Comparison of ENCODE assay signal across 13 cellular contexts in genomic region chr15:57153140-57153539, GRCh38.
DNase-seq lines count a peak whose midpoint lies in the region; ATAC-seq, FAIRE-seq and TF ChIP-seq lines count a peak whose summit lies in the region.
"Had no signal": no experiment of that assay in that cellular context is flagged by ENCODE, and none has a peak within 500 bp of the region (broad histone marks: within the 10 kb centered on the region; RNA-seq: fewer than 3 reads in every experiment).

No MANE protein-coding gene starts in this region.

- in situ Hi-C loops in GM12878 (cut with MboI), result loop anchor here (5.0 kb wide), 1 partner anchor 149 kb away; no protein-coding TSS in a partner anchor

- peak; percentile 61 for FAIRE-seq in GM12878 (lab: Jason Lieb, UNC)
- no peak for FAIRE-seq in pancreas (lab: Jason Lieb, UNC)

- no peaks in the 10 kb centered on the region for H3K79me2 ChIP-seq in GM12878 (ENCODE audit: control insufficient read depth, insufficient read depth, low read length)

- H3K4me2 ChIP-seq in GM12878 (ENCODE audit: control insufficient read depth, insufficient read depth), result peak overlapping the region; percentile 28; the same call in 1 of the 2 replicates

- no TSS peak for BruUV-seq in GM12878 (replicated peaks; lab: Mats Ljungman, UMichigan)

- H3K4me1 ChIP-seq in GM12878 (ENCODE audit: control insufficient read depth, insufficient read depth, low read length) (peaks cover 4% of the 10 kb centered on the region; the same call in 1 of the 2 replicates), pancreas (peaks cover 0 to 8% (median 0%) of the 10 kb centered on the region in 3 donors)
- H3K4me1 ChIP-seq: SJCRH30 had no signal

- RAD21 ChIA-PET in GM12878 (lab: Charles Lee; ENCODE audit: unreplicated experiment), result interaction anchor here (0.6 to 1.7 kb wide), 4 partner anchors 9 to 153 kb away, joined by 3 to 4 read pairs (median 4); no protein-coding TSS in a partner anchor

- TF ChIP-seq POLR2A in GM12878 (IDR thresholded peaks at IDR 0.05; ENCODE audit: low read depth, low read length), result no peak

- H3K27me3 ChIP-seq in GM12878 (replicated peaks in 1 of 2; ENCODE audit: control insufficient read depth in 2 of 2, insufficient read depth in 2 of 2, low read length in 1 of 2) (no peaks in the 10 kb centered on the region), pancreas (no peaks in the 10 kb centered on the region)
- H3K27me3 ChIP-seq: SJCRH30 had no signal

- POLR2A ChIA-PET in GM12878 (lab: Charles Lee), result no interaction called here

- no peaks in the 10 kb centered on the region for H4K20me1 ChIP-seq in GM12878 (ENCODE audit: control insufficient read depth, insufficient read depth)

- H3K27ac ChIP-seq in GM12878 (ENCODE audit: control insufficient read depth, insufficient read depth), result no peak overlapping the region; the same call in 1 of the 2 replicates
- no peak overlapping the region for H3K27ac ChIP-seq in pancreas
- H3K27ac ChIP-seq: SJCRH30 had no signal

- CTCF ChIA-PET in GM12878 (lab: Yijun Ruan, JAX), result interaction anchor here (1.0 to 3.5 kb wide), 3 partner anchors 60 to 374 kb away, joined by 3 to 17 read pairs (median 8); no protein-coding TSS in a partner anchor

- DNase-seq in NOMO-1 (lab: John Stamatoyannopoulos, UW; ENCODE audit: unreplicated experiment in 2 of 2) (peak; percentile 11 to 32), NOMO-1 treated with dmso at 0.1 percent for 144 hours (lab: John Stamatoyannopoulos, UW; ENCODE audit: unreplicated experiment) (no peak), LoVo (ENCODE audit: low spot score) (peak; percentile 30), GM12878 (ENCODE audit: low read depth, low spot score) (no peak), pancreas (no peak), NCI-H1417 treated with DMSO at 0.1 percent for 48 hours (lab: John Stamatoyannopoulos, UW) (no peak)
- DNase-seq: 8988T, hippocampal formation, MM.1S, SJCRH30 had no signal

- no peak overlapping the region for H3K9ac ChIP-seq in GM12878 (ENCODE audit: control insufficient read depth, insufficient read depth, low read length)

- ATAC-seq in GM12878 (peak; percentile 93), pancreas (peak in 3 of 4 donors; percentile 19 to 71 (median 44)), HG02610 (IDR thresholded peaks at IDR 0.05; ENCODE audit: unreplicated experiment) (no peak), GM19324 (IDR thresholded peaks at IDR 0.05; ENCODE audit: low FRiP score, unreplicated experiment) (no peak)
- ATAC-seq: HCT116 had no signal

- SMC1A ChIA-PET in GM12878 (lab: Charles Lee; ENCODE audit: uncharacterized antibody, unreplicated experiment), result interaction anchor here (0.9 to 10.6 kb wide), 6 partner anchors 7 to 150 kb away, joined by 3 to 176 read pairs (median 5); no protein-coding TSS in a partner anchor

- H3K4me3 ChIP-seq in GM12878 (no peak overlapping the region), pancreas (no peak overlapping the region)
- H3K4me3 ChIP-seq: SJCRH30 had no signal

- H2AFZ ChIP-seq in GM12878 (ENCODE audit: control insufficient read depth, low read depth, low read length), result no peak overlapping the region

- H3K9me3 ChIP-seq in GM12878 (replicated peaks; ENCODE audit: control insufficient read depth, insufficient read depth, low read length), result peaks cover 19% of the 10 kb centered on the region
- no peaks in the 10 kb centered on the region for H3K9me3 ChIP-seq in pancreas

- intact Hi-C loops in GM12878 (cut with micrococcal nuclease; ENCODE audit: unreplicated experiment), result no loop called here
- intact Hi-C loops in pancreas (cut with DNase I), result loop anchor here in 1 of 3 donors (5.0 kb wide), 1 partner anchor 154 kb away; no protein-coding TSS in a partner anchor

- TF ChIP-seq CTCF in GM12878 (IDR thresholded peaks at IDR 0.05 in 2 of 3, conservative IDR thresholded peaks at IDR 0.05 in 1 of 3; ENCODE audit: control insufficient read depth in 2 of 3, extremely low read depth in 1 of 3, insufficient read depth in 1 of 3, low read depth in 3 of 3, low read length in 3 of 3) (no peak), pancreas (IDR thresholded peaks at IDR 0.05) (no peak)

- 22% methylated on average over 2 of the region's 2 CpGs for WGBS in GM12878 (ENCODE audit: insufficient coverage, insufficient replicate concordance, low lambda C conversion rate, missing lambda C conversion rate)
- 80 to 83% methylated on average over 2 of the region's 2 CpGs for WGBS in pancreas, 2 donors

- H3K36me3 ChIP-seq in GM12878 (ENCODE audit: control insufficient read depth in 2 of 2, insufficient read depth in 2 of 2, low read length in 1 of 2) (peaks cover 0 to 2% of the 10 kb centered on the region in 2 experiments; a peak in 1 of 4 replicates), pancreas (no peaks in the 10 kb centered on the region)

- TF ChIP-seq EP300 in GM12878 (IDR thresholded peaks at IDR 0.05; ENCODE audit: borderline replicate concordance in 1 of 2, control insufficient read depth in 1 of 2, low read depth in 2 of 2, low read length in 2 of 2), result peak; percentile 49 to 73; a peak in 1 of 4 replicates

- no peak for TF ChIP-seq RAD21 in GM12878 (IDR thresholded peaks at IDR 0.05; ENCODE audit: insufficient read depth, low read depth, low read length)

TF ChIP-seq in GM12878, 131 proteins besides CTCF, POLR2A, EP300 and RAD21 (continues in another document):
- TF ChIP-seq KDM1A (IDR thresholded peaks at IDR 0.05; ENCODE audit: borderline replicate concordance), result no peak
- TF ChIP-seq IRF4 (IDR thresholded peaks at IDR 0.05; ENCODE audit: low read depth, low read length), result peak; percentile 74
- no peak for TF ChIP-seq ZBED1 (IDR thresholded peaks at IDR 0.05; ENCODE audit: borderline replicate concordance)
- TF ChIP-seq, protein P1, sequence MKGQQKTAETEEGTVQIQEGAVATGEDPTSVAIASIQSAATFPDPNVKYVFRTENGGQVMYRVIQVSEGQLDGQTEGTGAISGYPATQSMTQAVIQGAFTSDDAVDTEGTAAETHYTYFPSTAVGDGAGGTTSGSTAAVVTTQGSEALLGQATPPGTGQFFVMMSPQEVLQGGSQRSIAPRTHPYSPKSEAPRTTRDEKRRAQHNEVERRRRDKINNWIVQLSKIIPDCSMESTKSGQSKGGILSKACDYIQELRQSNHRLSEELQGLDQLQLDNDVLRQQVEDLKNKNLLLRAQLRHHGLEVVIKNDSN (IDR thresholded peaks at IDR 0.05; ENCODE audit: borderline replicate concordance, extremely low read length, insufficient read depth, low read depth, low read length), result no peak
- no peak for TF ChIP-seq ZNF622 (IDR thresholded peaks at IDR 0.05)
- TF ChIP-seq CBX5 (IDR thresholded peaks at IDR 0.05; ENCODE audit: low read depth), result peak; percentile 53; the same call in 1 of the 2 replicates
- TF ChIP-seq IKZF2 (IDR thresholded peaks at IDR 0.05), result peak; percentile 67 to 71; a peak in 2 of 4 replicates
- TF ChIP-seq TARDBP (IDR thresholded peaks at IDR 0.05; ENCODE audit: borderline replicate concordance), result no peak
- no peak for TF ChIP-seq EED (IDR thresholded peaks at IDR 0.05; ENCODE audit: low read depth)
- TF ChIP-seq ZNF384 (IDR thresholded peaks at IDR 0.05; ENCODE audit: borderline replicate concordance, low read depth, low read length), result no peak
- no peak for TF ChIP-seq STAT1 (conservative IDR thresholded peaks at IDR 0.05)
- TF ChIP-seq E4F1 (IDR thresholded peaks at IDR 0.05; ENCODE audit: borderline replicate concordance, partially characterized antibody), result no peak
- no peak for TF ChIP-seq MXI1 (IDR thresholded peaks at IDR 0.05; ENCODE audit: low read depth, low read length)
- no peak for TF ChIP-seq RAD51 (IDR thresholded peaks at IDR 0.05)
- no peak for TF ChIP-seq FOXK2 (IDR thresholded peaks at IDR 0.05)
- no peak for TF ChIP-seq TCF12 (IDR thresholded peaks at IDR 0.05; ENCODE audit: low read depth, low read length)
- TF ChIP-seq, protein P2, sequence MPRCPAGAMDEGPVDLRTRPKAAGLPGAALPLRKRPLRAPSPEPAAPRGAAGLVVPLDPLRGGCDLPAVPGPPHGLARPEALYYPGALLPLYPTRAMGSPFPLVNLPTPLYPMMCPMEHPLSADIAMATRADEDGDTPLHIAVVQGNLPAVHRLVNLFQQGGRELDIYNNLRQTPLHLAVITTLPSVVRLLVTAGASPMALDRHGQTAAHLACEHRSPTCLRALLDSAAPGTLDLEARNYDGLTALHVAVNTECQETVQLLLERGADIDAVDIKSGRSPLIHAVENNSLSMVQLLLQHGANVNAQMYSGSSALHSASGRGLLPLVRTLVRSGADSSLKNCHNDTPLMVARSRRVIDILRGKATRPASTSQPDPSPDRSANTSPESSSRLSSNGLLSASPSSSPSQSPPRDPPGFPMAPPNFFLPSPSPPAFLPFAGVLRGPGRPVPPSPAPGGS (IDR thresholded peaks at IDR 0.05; ENCODE audit: borderline replicate concordance, insufficient read depth, low read depth, low read length, poor library complexity, severe bottlenecking), result no peak
- no peak for TF ChIP-seq RFX5 (IDR thresholded peaks at IDR 0.05; ENCODE audit: low read depth, low read length)
- no peak for TF ChIP-seq SIX5 (IDR thresholded peaks at IDR 0.05; ENCODE audit: low read depth, low read length, severe bottlenecking)

Comparison
In these comparisons a context has a peak if more than half of its experiments do, and no peak if none do; other contexts are left out.
1. DNase-seq: peak in NOMO-1 (2 of 2) and LoVo (single experiment); none in NOMO-1 treated with dmso at 0.1 percent for 144 hours (single experiment), GM12878 (single experiment), pancreas (0 of 6) and NCI-H1417 treated with DMSO at 0.1 percent for 48 hours (single experiment).
2. ATAC-seq: peak in GM12878 (single experiment) and pancreas (3 of 4); none in HG02610 (single experiment) and GM19324 (single experiment).